In genomic region chr19:40775632-40776022, GRCh38 we compare ENCODE assay signal across 25 cellular contexts. TPM values are rescaled to one million over a fixed set of nuclear protein-coding genes. Genes with fewer than 3 reads are reported as not detected.
DNase-seq lines count a peak whose midpoint lies in the region; ATAC-seq, FAIRE-seq and TF ChIP-seq lines count a peak whose summit lies in the region.
"Had no signal": no experiment of that assay in that cellular context is flagged by ENCODE, and none has a peak within 500 bp of the region (broad histone marks: within the 10 kb centered on the region; RNA-seq: fewer than 3 reads in every experiment).

No MANE protein-coding gene starts in this region.

- H3K9me3 Mint-ChIP-seq in activated naive CD8-positive, alpha-beta T cell treated with anti-CD3 and anti-CD28 coated beads for 36 hours = no peaks in the 10 kb centered on the region
- peaks cover 4% of the 10 kb centered on the region for H3K9me3 Mint-ChIP-seq in activated naive CD8-positive, alpha-beta T cell treated with anti-CD3 and anti-CD28 coated beads, Interleukin-2, amount 50 U/mL, for 24 hours
- H3K9me3 Mint-ChIP-seq in astrocyte (ENCODE audit: unreplicated experiment) (peaks cover 3% of the 10 kb centered on the region), naive B cell (peaks cover 0 to 9% (median 3%) of the 10 kb centered on the region in 7 donors), type B pancreatic cell (peaks cover 5% of the 10 kb centered on the region)
- H3K9me3 Mint-ChIP-seq: central memory CD8-positive, alpha-beta T cell; HFFc6 had no signal

- H3K9me3 ChIP-seq in astrocyte (ENCODE audit: insufficient read depth, low read depth, low read length) = no peaks in the 10 kb centered on the region
- H3K9me3 ChIP-seq: esophagus squamous epithelium, gastroesophageal sphincter had no signal

- no peak overlapping the region for H3K4me2 ChIP-seq in astrocyte (ENCODE audit: low read length)
- H3K4me2 ChIP-seq: A549 had no signal

- no peak overlapping the region for H3K4me3 ChIP-seq in astrocyte (ENCODE audit: insufficient read depth, low read depth, low read length)
- H3K4me3 ChIP-seq: A549, smooth muscle cell had no signal

- no peak overlapping the region for H3K27ac ChIP-seq in astrocyte (ENCODE audit: low read depth, low read length)
- H3K27ac ChIP-seq: A549 had no signal

- H2AFZ ChIP-seq in astrocyte (ENCODE audit: low read depth, low read length) = no peak overlapping the region

- H4K20me1 ChIP-seq in astrocyte (ENCODE audit: insufficient read depth, low read length) = peaks cover 2% of the 10 kb centered on the region

- intact Hi-C loops in posterior cingulate gyrus (cut with DNase I) = no loop called here

- no peak overlapping the region for H3K4me3 Mint-ChIP-seq in activated naive CD8-positive, alpha-beta T cell treated with anti-CD3 and anti-CD28 coated beads for 36 hours
- H3K4me3 Mint-ChIP-seq in activated naive CD8-positive, alpha-beta T cell treated with anti-CD3 and anti-CD28 coated beads, Interleukin-2, amount 50 U/mL, for 24 hours = no peak overlapping the region
- no peak overlapping the region for H3K4me3 Mint-ChIP-seq in astrocyte (ENCODE audit: unreplicated experiment)
- H3K4me3 Mint-ChIP-seq in naive B cell = peak overlapping the region in 5 of 8 donors; percentile 35 to 74 (median 57)
- no peak overlapping the region for H3K4me3 Mint-ChIP-seq in type B pancreatic cell
- H3K4me3 Mint-ChIP-seq: central memory CD8-positive, alpha-beta T cell had no signal

- peak overlapping the region; percentile 48 for H3K27ac Mint-ChIP-seq in activated naive CD8-positive, alpha-beta T cell treated with anti-CD3 and anti-CD28 coated beads for 36 hours
- H3K27ac Mint-ChIP-seq in activated naive CD8-positive, alpha-beta T cell treated with anti-CD3 and anti-CD28 coated beads, Interleukin-2, amount 50 U/mL, for 24 hours = no peak overlapping the region
- H3K27ac Mint-ChIP-seq in astrocyte (ENCODE audit: unreplicated experiment) (peak overlapping the region; percentile 53), naive B cell (peak overlapping the region in 5 of 6 donors; percentile 53 to 97 (median 82)), type B pancreatic cell (peak overlapping the region; percentile 54)
- H3K27ac Mint-ChIP-seq: HFFc6 had no signal

- no peak for FAIRE-seq in astrocyte (lab: Jason Lieb, UNC)
- FAIRE-seq: A549, G401.6, HepG2 had no signal

- no peak for ATAC-seq in activated naive CD8-positive, alpha-beta T cell treated with anti-CD3 and anti-CD28 coated beads, Interleukin-2, amount 50 U/mL, for 24 hours
- ATAC-seq in naive B cell (ENCODE audit: low read depth in 2 of 2) = no peak
- ATAC-seq in HG02970 (IDR thresholded peaks at IDR 0.05; ENCODE audit: low FRiP score, unreplicated experiment) = no peak
- ATAC-seq: A549; gastroesophageal sphincter; HepG2; naive thymus-derived CD8-positive, alpha-beta T cell had no signal

- TF ChIP-seq CTCF in astrocyte (IDR thresholded peaks at IDR 0.05; ENCODE audit: insufficient read depth, low read depth, low read length) (no peak), type B pancreatic cell (conservative IDR thresholded peaks at IDR 0.05) (no peak)

- H3K27me3 ChIP-seq in astrocyte (ENCODE audit: insufficient read depth, low read length) = no peaks in the 10 kb centered on the region
- H3K27me3 ChIP-seq: esophagus squamous epithelium, gastroesophageal sphincter had no signal

- DNase-seq in activated naive CD8-positive, alpha-beta T cell treated with anti-CD3 and anti-CD28 coated beads for 36 hours = no peak
- DNase-seq in activated naive CD8-positive, alpha-beta T cell treated with anti-CD3 and anti-CD28 coated beads, Interleukin-2, amount 50 U/mL, for 24 hours = no peak
- DNase-seq in astrocyte (ENCODE audit: low read depth) (no peak), naive B cell (no peak), type B pancreatic cell (ENCODE audit: extremely low spot score, unreplicated experiment) (no peak), OCI-M1 (lab: John Stamatoyannopoulos, UW) (no peak), posterior cingulate gyrus (no peak)
- DNase-seq: activated CD4-positive, alpha-beta T cell treated with anti-CD3 and anti-CD28 coated beads, Interleukin-2, amount 50 U/mL, for 1 hour; activated gamma-delta T cell treated with Interleukin-2 at 50 U/mL for 16 hours; esophagus squamous epithelium; HFFc6; naive thymus-derived CD8-positive, alpha-beta T cell; NCI-H510A treated with DMSO at 0.1 percent for 48 hours; stimulated activated CD4-positive, alpha-beta T cell treated with anti-CD3 and anti-CD28 coated beads, Interleukin-4, amount 100 ng/mL, for 1 hour had no signal

- no peak overlapping the region for H3K9ac ChIP-seq in astrocyte (ENCODE audit: low read length)

- no peaks in the 10 kb centered on the region for H3K79me2 ChIP-seq in astrocyte (ENCODE audit: insufficient read depth, low read length)

- peaks cover 16% of the 10 kb centered on the region for H3K36me3 Mint-ChIP-seq in activated naive CD8-positive, alpha-beta T cell treated with anti-CD3 and anti-CD28 coated beads for 36 hours
- peaks cover 9% of the 10 kb centered on the region for H3K36me3 Mint-ChIP-seq in activated naive CD8-positive, alpha-beta T cell treated with anti-CD3 and anti-CD28 coated beads, Interleukin-2, amount 50 U/mL, for 24 hours (ENCODE audit: low read depth)
- peaks cover 13% of the 10 kb centered on the region for H3K36me3 Mint-ChIP-seq in astrocyte (ENCODE audit: low read depth, unreplicated experiment)
- peaks cover 6 to 14% of the 10 kb centered on the region in 2 donors for H3K36me3 Mint-ChIP-seq in naive B cell
- peaks cover 11% of the 10 kb centered on the region for H3K36me3 Mint-ChIP-seq in type B pancreatic cell

- peaks cover 48% of the 10 kb centered on the region for H3K4me1 Mint-ChIP-seq in activated naive CD8-positive, alpha-beta T cell treated with anti-CD3 and anti-CD28 coated beads for 36 hours
- peaks cover 55% of the 10 kb centered on the region for H3K4me1 Mint-ChIP-seq in activated naive CD8-positive, alpha-beta T cell treated with anti-CD3 and anti-CD28 coated beads, Interleukin-2, amount 50 U/mL, for 24 hours
- H3K4me1 Mint-ChIP-seq in astrocyte (ENCODE audit: low read depth, unreplicated experiment) = peaks cover 10% of the 10 kb centered on the region
- peaks cover 53 to 78% (median 59%) of the 10 kb centered on the region in 3 donors for H3K4me1 Mint-ChIP-seq in naive B cell
- H3K4me1 Mint-ChIP-seq in type B pancreatic cell (ENCODE audit: unreplicated experiment) = peaks cover 17% of the 10 kb centered on the region

- no peaks in the 10 kb centered on the region for H3K27me3 Mint-ChIP-seq in activated naive CD8-positive, alpha-beta T cell treated with anti-CD3 and anti-CD28 coated beads for 36 hours
- no peaks in the 10 kb centered on the region for H3K27me3 Mint-ChIP-seq in activated naive CD8-positive, alpha-beta T cell treated with anti-CD3 and anti-CD28 coated beads, Interleukin-2, amount 50 U/mL, for 24 hours
- H3K27me3 Mint-ChIP-seq in astrocyte (ENCODE audit: low read depth, unreplicated experiment) (no peaks in the 10 kb centered on the region), naive B cell (no peaks in the 10 kb centered on the region), type B pancreatic cell (no peaks in the 10 kb centered on the region)
- H3K27me3 Mint-ChIP-seq: central memory CD8-positive, alpha-beta T cell had no signal

- H3K4me1 ChIP-seq in astrocyte (ENCODE audit: insufficient read depth, low read length) = peaks cover 22% of the 10 kb centered on the region

- H3K36me3 ChIP-seq in astrocyte (ENCODE audit: insufficient read depth, low read length) = no peaks in the 10 kb centered on the region

RNA-seq across cellular contexts. Expression of gene MIA, which starts 0.3 kb away (rescaled TPM):
- not detected for total RNA-seq in activated naive CD8-positive, alpha-beta T cell treated with anti-CD3 and anti-CD28 coated beads for 36 hours
- total RNA-seq in astrocyte (2.5 TPM in 2 replicates), type B pancreatic cell (ENCODE audit: low replicate concordance) (1.7 and 3.2 TPM in 2 replicates)
- not detected for polyA plus RNA-seq in naive B cell (ENCODE audit: low read depth in 6 of 6)
- total RNA-seq: HepG2, HFFc6, kidney epithelial cell, lung microvascular endothelial cell, ureter had no signal
- polyA plus RNA-seq: A549; BJ; naive thymus-derived CD8-positive, alpha-beta T cell had no signal

RNA-seq across cellular contexts. Expression of gene RAB4B, which starts 2.4 kb away (rescaled TPM):
- 10 to 100 TPM; 26.0 to 27.2 TPM for total RNA-seq in activated naive CD8-positive, alpha-beta T cell treated with anti-CD3 and anti-CD28 coated beads for 36 hours
- total RNA-seq in astrocyte = 18.8 and 21.0 TPM in 2 replicates
- polyA plus RNA-seq in naive B cell (ENCODE audit: low read depth in 6 of 6) = 100 to 1,000 TPM; 111 to 167 (median 145) TPM
- 10.4 and 12.4 TPM in 2 replicates for total RNA-seq in type B pancreatic cell (ENCODE audit: low replicate concordance)

RNA-seq across cellular contexts. Expression of gene EGLN2, which starts 23.4 kb away (rescaled TPM):
- 100 to 1,000 TPM in 1 of 2 experiments, 10 to 100 TPM in 1; 97.2 to 100 TPM for total RNA-seq in activated naive CD8-positive, alpha-beta T cell treated with anti-CD3 and anti-CD28 coated beads for 36 hours
- total RNA-seq in astrocyte (82.1 and 84.6 TPM in 2 replicates), type B pancreatic cell (ENCODE audit: low replicate concordance) (83.4 and 83.8 TPM in 2 replicates)
- polyA plus RNA-seq in naive B cell (ENCODE audit: low read depth in 6 of 6) = 100 to 1,000 TPM in 4 of 6 donors, 10 to 100 TPM in 2; 66.8 to 184 (median 124) TPM

RNA-seq across cellular contexts. Expression of gene SNRPA, which starts 24.6 kb away (rescaled TPM):
- 100 to 1,000 TPM; 237 to 252 TPM for total RNA-seq in activated naive CD8-positive, alpha-beta T cell treated with anti-CD3 and anti-CD28 coated beads for 36 hours
- 60.0 and 67.0 TPM in 2 replicates for total RNA-seq in astrocyte
- polyA plus RNA-seq in naive B cell (ENCODE audit: low read depth in 6 of 6) = 10 to 100 TPM; 48.3 to 88.8 (median 59.8) TPM
- total RNA-seq in type B pancreatic cell (ENCODE audit: low replicate concordance) = 79.6 and 130 TPM in 2 replicates

RNA-seq across cellular contexts. Expression of gene ACTMAP, which starts 25.4 kb away (rescaled TPM):
- total RNA-seq in activated naive CD8-positive, alpha-beta T cell treated with anti-CD3 and anti-CD28 coated beads for 36 hours = 10 to 100 TPM; 13.8 to 15.6 TPM
- total RNA-seq in astrocyte = 9.6 and 10.1 TPM in 2 replicates
- polyA plus RNA-seq in naive B cell (ENCODE audit: low read depth in 6 of 6) = 1 to 10 TPM; 1.9 to 5.6 (median 4.7) TPM
- total RNA-seq in type B pancreatic cell (ENCODE audit: low replicate concordance) = 9.6 and 16.0 TPM in 2 replicates

Comparison
In these comparisons a context has a peak if more than half of its experiments do, and no peak if none do; other contexts are left out.
1. H3K4me3 Mint-ChIP-seq: peak in naive B cell (5 of 8); none in activated naive CD8-positive, alpha-beta T cell treated with anti-CD3 and anti-CD28 coated beads for 36 hours (single experiment), activated naive CD8-positive, alpha-beta T cell treated with anti-CD3 and anti-CD28 coated beads, Interleukin-2, amount 50 U/mL, for 24 hours (single experiment), astrocyte (single experiment) and type B pancreatic cell (single experiment).